ENCODE assay signal across 6 cellular contexts in the genomic region with DNA sequence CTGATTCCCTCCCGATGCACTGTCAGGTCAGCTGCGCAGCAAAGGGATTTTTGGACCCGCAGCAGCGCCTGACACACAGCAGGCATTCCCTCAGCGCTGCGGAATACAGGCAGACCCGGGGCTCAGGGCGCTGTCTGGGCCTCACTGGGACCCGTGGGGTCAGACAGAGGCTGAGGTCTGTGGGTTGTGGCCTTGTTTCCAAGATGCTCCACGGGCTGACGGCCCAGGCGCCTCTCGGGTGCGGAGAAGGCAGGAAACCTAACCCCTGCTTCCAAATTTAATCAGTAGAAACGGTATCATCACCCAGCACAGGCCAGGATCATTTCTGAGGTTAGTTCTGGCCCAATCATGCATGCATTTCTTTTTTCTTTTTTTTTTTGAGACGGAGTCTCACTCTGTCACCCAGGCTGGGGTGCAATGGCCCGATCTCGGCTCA. TPM values are rescaled to one million over a fixed set of nuclear protein-coding genes. Genes with fewer than 3 reads are reported as not detected.
A peak's percentile ranks its signal among the peaks of the same experiment; 100 is the strongest.
DNase-seq lines count a peak whose midpoint lies in the region; ATAC-seq and TF ChIP-seq lines count a peak whose summit lies in the region.

No MANE protein-coding gene starts in this region.

- CTCF ChIA-PET in SK-N-SH (lab: Yijun Ruan, JAX) = interaction anchor here (0.7 to 1.9 kb wide), 11 partner anchors 12 to 236 kb away, joined by 3 to 26 read pairs (median 4); a partner anchor contains a TSS

- H3K4me1 ChIP-seq in SK-N-SH (ENCODE audit: control insufficient read depth in 1 of 2, insufficient read depth in 2 of 2, low read depth in 1 of 2, low read length in 1 of 2) = peaks cover 7 to 32% of the 10 kb centered on the region in 2 experiments; a peak in 2 of 4 replicates
- H3K4me1 ChIP-seq in suprapubic skin = peaks cover 55% of the 10 kb centered on the region

- POLR2A ChIA-PET in SK-N-SH (lab: Yijun Ruan, JAX) = interaction anchor here (0.7 to 1.0 kb wide), 5 partner anchors 16 to 113 kb away, joined by 3 read pairs; no protein-coding TSS in a partner anchor

- H3K9me2 ChIP-seq in SK-N-SH = no peaks in the 10 kb centered on the region

- peak overlapping the region; percentile 86 for H2AFZ ChIP-seq in SK-N-SH (ENCODE audit: low read depth)

- H3K9me3 ChIP-seq in SK-N-SH = no peaks in the 10 kb centered on the region
- H3K9me3 ChIP-seq in suprapubic skin = no peaks in the 10 kb centered on the region

- H3K79me2 ChIP-seq in SK-N-SH (ENCODE audit: insufficient read depth) = peaks cover 45% of the 10 kb centered on the region

- no peak for TF ChIP-seq EP300 in SK-N-SH (IDR thresholded peaks at IDR 0.05; ENCODE audit: borderline replicate concordance in 1 of 2, low read depth in 1 of 2, low read length in 1 of 2)
- no peak for TF ChIP-seq EP300 in suprapubic skin (IDR thresholded peaks at IDR 0.05)

- peak overlapping the region; percentile 51 to 63 for H3K4me3 ChIP-seq in SK-N-SH (ENCODE audit: low read depth in 2 of 2, low read length in 1 of 2)
- H3K4me3 ChIP-seq in fibroblast of the aortic adventitia (ENCODE audit: low read depth, low read length) = peak overlapping the region; percentile 69
- H3K4me3 ChIP-seq in suprapubic skin = peak overlapping the region; percentile 96

- DNase-seq in SK-N-SH (no peak), fibroblast of the aortic adventitia (ENCODE audit: low read depth) (no peak), suprapubic skin (ENCODE audit: low spot score in 2 of 2) (no peak), GDM1 (lab: John Stamatoyannopoulos, UW) (no peak)

- H3K27me3 ChIP-seq in SK-N-SH (ENCODE audit: insufficient read depth) = no peaks in the 10 kb centered on the region
- no peaks in the 10 kb centered on the region for H3K27me3 ChIP-seq in suprapubic skin

- TF ChIP-seq CTCF in SK-N-SH (IDR thresholded peaks at IDR 0.05) = no peak
- TF ChIP-seq CTCF in fibroblast of the aortic adventitia (IDR thresholded peaks at IDR 0.05; ENCODE audit: insufficient read depth, low read length) = no peak
- no peak for TF ChIP-seq CTCF in suprapubic skin (IDR thresholded peaks at IDR 0.05)

- 51% methylated on average over 13 of the region's 18 CpGs for WGBS in SK-N-SH (ENCODE audit: low lambda C conversion rate)
- WGBS in suprapubic skin = 28% methylated on average over 9 of the region's 18 CpGs

- H3K27ac ChIP-seq in SK-N-SH (ENCODE audit: low read depth in 2 of 2, low read length in 1 of 2) = peak overlapping the region; percentile 72 to 93
- peak overlapping the region; percentile 96 for H3K27ac ChIP-seq in suprapubic skin

- peaks cover 8% of the 10 kb centered on the region for H3F3A ChIP-seq in SK-N-SH (replicated peaks; ENCODE audit: insufficient read depth)

- H3K9ac ChIP-seq in SK-N-SH = peak overlapping the region; percentile 52; the same call in 1 of the 2 replicates

- H3K36me3 ChIP-seq in SK-N-SH (replicated peaks in 1 of 2; ENCODE audit: control insufficient read depth in 1 of 2, insufficient read depth in 2 of 2, low read length in 1 of 2) (peaks cover 0 to 2% of the 10 kb centered on the region in 2 experiments), suprapubic skin (no peaks in the 10 kb centered on the region)

- H3K4me2 ChIP-seq in SK-N-SH = peak overlapping the region; percentile 81

- no peak for TF ChIP-seq RAD21 in SK-N-SH (IDR thresholded peaks at IDR 0.05; ENCODE audit: low read length)

- peaks cover 38% of the 10 kb centered on the region for H4K20me1 ChIP-seq in SK-N-SH (ENCODE audit: insufficient read depth)

- ATAC-seq in SK-N-SH treated with all-trans-retinoic acid at 6 μM for 48 hours (no peak), HG03342 (IDR thresholded peaks at IDR 0.05; ENCODE audit: unreplicated experiment) (no peak)

- TF ChIP-seq POLR2A in suprapubic skin (IDR thresholded peaks at IDR 0.05) = no peak

TF ChIP-seq in SK-N-SH, 30 proteins besides CTCF, POLR2A, EP300 and RAD21 (continues in another document):
- TF ChIP-seq RFX5 (IDR thresholded peaks at IDR 0.05; ENCODE audit: low read length) = no peak
- no peak for TF ChIP-seq RCOR1 (IDR thresholded peaks at IDR 0.05; ENCODE audit: low read length)
- no peak for TF ChIP-seq NRF1 (IDR thresholded peaks at IDR 0.05; ENCODE audit: low read depth, low read length)
- no peak for TF ChIP-seq CHD2 (IDR thresholded peaks at IDR 0.05; ENCODE audit: low read length, partially characterized antibody)
- TF ChIP-seq FOXM1 (IDR thresholded peaks at IDR 0.05; ENCODE audit: low read depth) = no peak
- TF ChIP-seq SMC3 (IDR thresholded peaks at IDR 0.05; ENCODE audit: low read depth, low read length) = no peak
- no peak for TF ChIP-seq TEAD4 (IDR thresholded peaks at IDR 0.05; ENCODE audit: borderline replicate concordance, insufficient read depth)
- TF ChIP-seq, protein P1, sequence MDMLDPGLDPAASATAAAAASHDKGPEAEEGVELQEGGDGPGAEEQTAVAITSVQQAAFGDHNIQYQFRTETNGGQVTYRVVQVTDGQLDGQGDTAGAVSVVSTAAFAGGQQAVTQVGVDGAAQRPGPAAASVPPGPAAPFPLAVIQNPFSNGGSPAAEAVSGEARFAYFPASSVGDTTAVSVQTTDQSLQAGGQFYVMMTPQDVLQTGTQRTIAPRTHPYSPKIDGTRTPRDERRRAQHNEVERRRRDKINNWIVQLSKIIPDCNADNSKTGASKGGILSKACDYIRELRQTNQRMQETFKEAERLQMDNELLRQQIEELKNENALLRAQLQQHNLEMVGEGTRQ (IDR thresholded peaks at IDR 0.05; ENCODE audit: borderline replicate concordance, low read depth, low read length) = no peak

TF ChIP-seq in SK-N-SH treated with all-trans-retinoic acid at 6 μM for 48 hours, 23 proteins besides CTCF, POLR2A, EP300 and RAD21 (continues in another document):
- TF ChIP-seq GLIS3 (CRISPR knock-in tag; IDR thresholded peaks at IDR 0.05) (no peak), ISL1 (CRISPR knock-in tag; IDR thresholded peaks at IDR 0.05) (no peak), OSR1 (CRISPR knock-in tag; IDR thresholded peaks at IDR 0.05) (no peak), ZFP30 (CRISPR knock-in tag; IDR thresholded peaks at IDR 0.05) (no peak), ZNF565 (CRISPR knock-in tag; conservative IDR thresholded peaks at IDR 0.05; ENCODE audit: low read depth) (no peak), ZNF8 (CRISPR knock-in tag; IDR thresholded peaks at IDR 0.05) (no peak), RARB (CRISPR knock-in tag; IDR thresholded peaks at IDR 0.05) (no peak)
- TF ChIP-seq, protein P2, sequence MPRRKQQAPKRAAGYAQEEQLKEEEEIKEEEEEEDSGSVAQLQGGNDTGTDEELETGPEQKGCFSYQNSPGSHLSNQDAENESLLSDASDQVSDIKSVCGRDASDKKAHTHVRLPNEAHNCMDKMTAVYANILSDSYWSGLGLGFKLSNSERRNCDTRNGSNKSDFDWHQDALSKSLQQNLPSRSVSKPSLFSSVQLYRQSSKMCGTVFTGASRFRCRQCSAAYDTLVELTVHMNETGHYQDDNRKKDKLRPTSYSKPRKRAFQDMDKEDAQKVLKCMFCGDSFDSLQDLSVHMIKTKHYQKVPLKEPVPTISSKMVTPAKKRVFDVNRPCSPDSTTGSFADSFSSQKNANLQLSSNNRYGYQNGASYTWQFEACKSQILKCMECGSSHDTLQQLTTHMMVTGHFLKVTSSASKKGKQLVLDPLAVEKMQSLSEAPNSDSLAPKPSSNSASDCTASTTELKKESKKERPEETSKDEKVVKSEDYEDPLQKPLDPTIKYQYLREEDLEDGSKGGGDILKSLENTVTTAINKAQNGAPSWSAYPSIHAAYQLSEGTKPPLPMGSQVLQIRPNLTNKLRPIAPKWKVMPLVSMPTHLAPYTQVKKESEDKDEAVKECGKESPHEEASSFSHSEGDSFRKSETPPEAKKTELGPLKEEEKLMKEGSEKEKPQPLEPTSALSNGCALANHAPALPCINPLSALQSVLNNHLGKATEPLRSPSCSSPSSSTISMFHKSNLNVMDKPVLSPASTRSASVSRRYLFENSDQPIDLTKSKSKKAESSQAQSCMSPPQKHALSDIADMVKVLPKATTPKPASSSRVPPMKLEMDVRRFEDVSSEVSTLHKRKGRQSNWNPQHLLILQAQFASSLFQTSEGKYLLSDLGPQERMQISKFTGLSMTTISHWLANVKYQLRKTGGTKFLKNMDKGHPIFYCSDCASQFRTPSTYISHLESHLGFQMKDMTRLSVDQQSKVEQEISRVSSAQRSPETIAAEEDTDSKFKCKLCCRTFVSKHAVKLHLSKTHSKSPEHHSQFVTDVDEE (CRISPR knock-in tag; IDR thresholded peaks at IDR 0.05) = no peak

RNA-seq across cellular contexts. Expression of a gene that starts 0.7 kb away (rescaled TPM):
- polyA plus RNA-seq in SK-N-SH (2012; rRNA removed) = 9.0 and 12.9 TPM in 2 replicates
- 11.9 and 17.2 TPM in 2 replicates for polyA plus RNA-seq in SK-N-SH (2012; cell fraction: cytosol; rRNA removed)
- 43.5 and 64.4 TPM in 2 replicates for polyA plus RNA-seq in SK-N-SH (2012; cell fraction: nucleus; rRNA removed)
- total RNA-seq in fibroblast of the aortic adventitia (ENCODE audit: low replicate concordance) (24.5 and 28.9 TPM in 2 replicates), suprapubic skin (100 to 1,000 TPM in 3 of 4 donors, 10 to 100 TPM in 1; 96.0 to 118 (median 106) TPM)

RNA-seq across cellular contexts. Expression of a gene that starts 12.5 kb away (rescaled TPM):
- 64.4 and 73.0 TPM in 2 replicates for polyA plus RNA-seq in SK-N-SH (2012; rRNA removed)
- 33.6 and 47.9 TPM in 2 replicates for polyA plus RNA-seq in SK-N-SH (2012; cell fraction: cytosol; rRNA removed)
- 259 and 359 TPM in 2 replicates for polyA plus RNA-seq in SK-N-SH (2012; cell fraction: nucleus; rRNA removed)
- total RNA-seq in fibroblast of the aortic adventitia (ENCODE audit: low replicate concordance) (14.8 and 148 TPM in 2 replicates), suprapubic skin (10 to 100 TPM; 19.6 to 61.4 (median 59.0) TPM)

RNA-seq across cellular contexts. Expression of a gene that starts 24.0 kb away (rescaled TPM):
- polyA plus RNA-seq in SK-N-SH (2012; rRNA removed) = 0.62 and 0.93 TPM in 2 replicates
- 0.16 and 0.27 TPM in 2 replicates for polyA plus RNA-seq in SK-N-SH (2012; cell fraction: cytosol; rRNA removed)
- polyA plus RNA-seq in SK-N-SH (2012; cell fraction: nucleus; rRNA removed) = 3.5 and 4.7 TPM in 2 replicates
- total RNA-seq in fibroblast of the aortic adventitia (ENCODE audit: low replicate concordance) (0.27 TPM in 1 of 2 replicates, not detected in the other), suprapubic skin (10 to 100 TPM in 2 of 4 donors, 1 to 10 TPM in 2; 5.2 to 13.0 (median 9.2) TPM)

RNA-seq across cellular contexts. Expression of a gene that starts 30.4 kb away (rescaled TPM):
- polyA plus RNA-seq in SK-N-SH (2012; rRNA removed) = 38.2 and 40.1 TPM in 2 replicates
- 9.6 and 13.7 TPM in 2 replicates for polyA plus RNA-seq in SK-N-SH (2012; cell fraction: cytosol; rRNA removed)
- 157 and 218 TPM in 2 replicates for polyA plus RNA-seq in SK-N-SH (2012; cell fraction: nucleus; rRNA removed)
- total RNA-seq in fibroblast of the aortic adventitia (ENCODE audit: low replicate concordance) (13.5 and 22.0 TPM in 2 replicates), suprapubic skin (10 to 100 TPM; 26.0 to 60.4 (median 46.3) TPM)

RNA-seq across cellular contexts. Expression of a gene that starts 31.6 kb away (rescaled TPM):
- not detected in 2 replicates for polyA plus RNA-seq in SK-N-SH (2012; rRNA removed)
- not detected in 2 replicates for polyA plus RNA-seq in SK-N-SH (2012; cell fraction: cytosol; rRNA removed)
- polyA plus RNA-seq in SK-N-SH (2012; cell fraction: nucleus; rRNA removed) = 0.05 and 0.14 TPM in 2 replicates
- total RNA-seq in fibroblast of the aortic adventitia (ENCODE audit: low replicate concordance) (not detected in 2 replicates), suprapubic skin (not detected)
